ENCODE assay signal across 11 cellular contexts in the genomic region with DNA sequence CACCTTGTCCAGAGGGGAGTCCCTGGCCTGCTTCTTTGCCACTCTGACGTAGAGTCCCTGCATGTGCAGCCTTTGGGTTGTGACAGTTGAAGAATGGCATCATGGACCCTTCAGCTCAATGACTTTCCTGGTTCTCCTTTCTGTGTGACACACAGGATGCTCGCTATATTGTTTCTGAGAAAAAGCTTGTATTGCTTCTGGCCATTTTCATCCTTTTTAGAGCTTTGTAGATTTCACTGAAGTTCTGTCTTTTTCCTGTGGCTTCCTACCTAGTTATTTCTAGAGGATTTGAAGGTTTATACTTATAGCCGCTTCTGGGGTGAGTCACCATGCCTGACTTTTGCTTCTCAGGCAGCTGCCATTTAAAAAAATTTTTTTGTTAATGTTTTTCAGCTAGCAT. TPM values are rescaled to one million over a fixed set of nuclear protein-coding genes. Genes with fewer than 3 reads are reported as not detected.
A peak's percentile ranks its signal among the peaks of the same experiment; 100 is the strongest.
DNase-seq lines count a peak whose midpoint lies in the region; ATAC-seq and TF ChIP-seq lines count a peak whose summit lies in the region.
"Had no signal": no experiment of that assay in that cellular context is flagged by ENCODE, and none has a peak within 500 bp of the region (broad histone marks: within the 10 kb centered on the region; RNA-seq: fewer than 3 reads in every experiment).

No MANE protein-coding gene starts in this region.

- no peaks in the 10 kb centered on the region for H3K27me3 Mint-ChIP-seq in activated B cell treated with CpG ODN at 0.5 μM for 24 hours

- CTCF ChIA-PET in activated B cell treated with CpG ODN at 0.5 μM for 24 hours (lab: Charles Lee): interaction anchor here (1.6 kb wide), 1 partner anchor 29 kb away, joined by 4 read pairs; no protein-coding TSS in a partner anchor

- DNase-seq in A172 (ENCODE audit: low spot score) (peak; percentile 12), activated B cell treated with CpG ODN at 0.5 μM for 24 hours (no peak), cortex of kidney (lab: John Stamatoyannopoulos, UW) (no peak), SIG-M5 treated with dmso at 0.1 percent for 504 hours (lab: John Stamatoyannopoulos, UW; ENCODE audit: unreplicated experiment) (no peak), middle frontal gyrus (ENCODE audit: extremely low spot score, low spot score) (no peak), NCI-H1694 treated with DMSO at 0.1 percent for 48 hours (lab: John Stamatoyannopoulos, UW) (no peak)
- DNase-seq: CD8-positive, alpha-beta T cell; SIG-M5; stimulated activated CD4-positive, alpha-beta T cell treated with anti-CD3 and anti-CD28 coated beads, Interleukin-12 subunit alpha, Interleukin-12 subunit beta, amount 100 ng/mL, for 4 hours had no signal

- intact Hi-C loops in activated B cell treated with CpG ODN at 0.5 μM for 24 hours (cut with micrococcal nuclease): no loop called here

- POLR2A ChIA-PET in activated B cell treated with CpG ODN at 0.5 μM for 24 hours (lab: Charles Lee): no interaction called here

- peak overlapping the region; percentile 41 for H3K27ac Mint-ChIP-seq in activated B cell treated with CpG ODN at 0.5 μM for 24 hours
- H3K27ac Mint-ChIP-seq: CD8-positive, alpha-beta T cell had no signal

- TF ChIP-seq CTCF in activated B cell treated with CpG ODN at 0.5 μM for 24 hours (IDR thresholded peaks at IDR 0.05): no peak

- peaks cover 14% of the 10 kb centered on the region for H3K9me3 Mint-ChIP-seq in activated B cell treated with CpG ODN at 0.5 μM for 24 hours

- peaks cover 28% of the 10 kb centered on the region for H3K4me1 Mint-ChIP-seq in activated B cell treated with CpG ODN at 0.5 μM for 24 hours

- H3K36me3 Mint-ChIP-seq in activated B cell treated with CpG ODN at 0.5 μM for 24 hours (ENCODE audit: low read depth): peaks cover 61% of the 10 kb centered on the region

- H3K4me3 Mint-ChIP-seq in activated B cell treated with CpG ODN at 0.5 μM for 24 hours: no peak overlapping the region
- H3K4me3 Mint-ChIP-seq: CD8-positive, alpha-beta T cell had no signal

- ATAC-seq in GM18907 (IDR thresholded peaks at IDR 0.05; ENCODE audit: unreplicated experiment): peak; percentile 92
- ATAC-seq in HG02852 (IDR thresholded peaks at IDR 0.05; ENCODE audit: unreplicated experiment): peak; percentile 86
- ATAC-seq in activated B cell treated with CpG ODN at 0.5 μM for 24 hours (ENCODE audit: low read depth): no peak
- ATAC-seq: CD8-positive, alpha-beta T cell had no signal

RNA-seq across cellular contexts. Expression of gene SND1, which starts 27.0 kb away (rescaled TPM):
- 108 and 111 TPM in 2 replicates for total RNA-seq in A172 (2014; rRNA removed; shearing (Covaris generic))
- total RNA-seq in activated B cell treated with CpG ODN at 0.5 μM for 24 hours: 204 and 215 TPM in 2 replicates
